Comparison of ENCODE assay signal across 8 cellular contexts in genomic region chr18:44680271-44681038, GRCh38. TPM values are rescaled to one million over a fixed set of nuclear protein-coding genes. Genes with fewer than 3 reads are reported as not detected.
A peak's percentile ranks its signal among the peaks of the same experiment; 100 is the strongest.
DNase-seq lines count a peak whose midpoint lies in the region; ATAC-seq and TF ChIP-seq lines count a peak whose summit lies in the region.

TSS of gene SETBP1 (plus strand) at chr18:44680888. CDS start at chr18:44701347, 20,459 bp downstream.

- no peaks in the 10 kb centered on the region for H3K9me2 ChIP-seq in Loucy (replicated peaks; ENCODE audit: low read depth, low read length)

- peak within 1 kb of the TSS; percentile 92 for H3K9ac ChIP-seq in Loucy (ENCODE audit: low read depth, low read length, poor library complexity, severe bottlenecking)

- CTCF ChIA-PET in activated CD4-positive, alpha-beta T cell treated with anti-CD3 and anti-CD28 coated beads for 36 hours (lab: Charles Lee): interaction anchor here (0.8 to 1.1 kb wide), 2 partner anchors 158 to 205 kb away, joined by 3 read pairs; no protein-coding TSS in a partner anchor

- peak within 1 kb of the TSS; percentile 35 for H3K27ac ChIP-seq in cingulate gyrus (ENCODE audit: low read depth, low read length)

- intact Hi-C loops in activated CD4-positive, alpha-beta T cell treated with anti-CD3 and anti-CD28 coated beads for 36 hours (cut with DNase I, micrococcal nuclease): loop anchor here (1.0 to 10.0 kb wide), 5 partner anchors 44 to 206 kb away; no protein-coding TSS in a partner anchor

- DNase-seq in activated CD4-positive, alpha-beta T cell treated with anti-CD3 and anti-CD28 coated beads for 36 hours: peak; percentile 69
- no peak for DNase-seq in activated CD4-positive, alpha-beta T cell treated with anti-CD3 and anti-CD28 coated beads for 1 hour
- DNase-seq in T-helper 17 cell: peak in 2 of 3 donors; percentile 3 to 11
- DNase-seq in kidney tubule cell (ENCODE audit: low spot score): peak; percentile 75
- peak; percentile 3 to 24 (median 17) for DNase-seq in stimulated activated CD4-positive, alpha-beta T cell treated with anti-CD3 and anti-CD28 coated beads, Interleukin-12 subunit alpha, Interleukin-12 subunit beta, amount 100 ng/mL, for 48 hours (ENCODE audit: low read depth in 2 of 3, low spot score in 1 of 3)

- H3K9me3 ChIP-seq in Loucy (ENCODE audit: insufficient read depth, low read depth, low read length) (no peaks in the 10 kb centered on the region), T-helper 17 cell (ENCODE audit: control insufficient read depth, low read length, poor library complexity, severe bottlenecking) (no peaks in the 10 kb centered on the region)

- H3K27me3 Mint-ChIP-seq in activated CD4-positive, alpha-beta T cell treated with anti-CD3 and anti-CD28 coated beads for 36 hours: peaks cover 36% of the 10 kb centered on the region
- peaks cover 25% of the 10 kb centered on the region for H3K27me3 Mint-ChIP-seq in T-helper 17 cell

- peaks cover 49% of the 10 kb centered on the region for H3K79me2 ChIP-seq in Loucy (ENCODE audit: insufficient read depth, low read length)

- no peaks in the 10 kb centered on the region for H3K36me3 Mint-ChIP-seq in activated CD4-positive, alpha-beta T cell treated with anti-CD3 and anti-CD28 coated beads for 36 hours (ENCODE audit: low read depth)
- no peaks in the 10 kb centered on the region for H3K36me3 Mint-ChIP-seq in T-helper 17 cell (ENCODE audit: low read depth)

- peaks cover 47% of the 10 kb centered on the region for H3K4me1 ChIP-seq in Loucy (ENCODE audit: insufficient read depth, low read length, poor library complexity, severe bottlenecking)

- peak within 1 kb of the TSS; percentile 85 for H3K27ac Mint-ChIP-seq in activated CD4-positive, alpha-beta T cell treated with anti-CD3 and anti-CD28 coated beads for 36 hours
- no peak within 1 kb of the TSS for H3K27ac Mint-ChIP-seq in T-helper 17 cell

- ATAC-seq in activated CD4-positive, alpha-beta T cell treated with anti-CD3 and anti-CD28 coated beads for 36 hours: peak; percentile 14
- ATAC-seq in T-helper 17 cell (peak; percentile 14), HG03520 (IDR thresholded peaks at IDR 0.05; ENCODE audit: unreplicated experiment) (no peak)

- POLR2A ChIA-PET in activated CD4-positive, alpha-beta T cell treated with anti-CD3 and anti-CD28 coated beads for 36 hours (lab: Charles Lee): interaction anchor here (0.7 to 1.1 kb wide), 4 partner anchors 17 to 79 kb away, joined by 3 to 4 read pairs (median 3); no protein-coding TSS in a partner anchor

- H3K4me1 Mint-ChIP-seq in activated CD4-positive, alpha-beta T cell treated with anti-CD3 and anti-CD28 coated beads for 36 hours: peaks cover 7% of the 10 kb centered on the region
- peaks cover 9% of the 10 kb centered on the region for H3K4me1 Mint-ChIP-seq in T-helper 17 cell

- H3K4me3 ChIP-seq in Loucy (ENCODE audit: low read length, poor library complexity, severe bottlenecking): peak within 1 kb of the TSS; percentile 94

- no peaks in the 10 kb centered on the region for H3K36me3 ChIP-seq in Loucy (ENCODE audit: insufficient read depth, low read length)

- peak within 1 kb of the TSS; percentile 91 for H3K4me2 ChIP-seq in Loucy (ENCODE audit: low read depth, low read length, poor library complexity, severe bottlenecking)

- H3K27me3 ChIP-seq in Loucy (ENCODE audit: insufficient read depth, low read length, poor library complexity, severe bottlenecking): no peaks in the 10 kb centered on the region

- no peaks in the 10 kb centered on the region for H3K9me3 Mint-ChIP-seq in activated CD4-positive, alpha-beta T cell treated with anti-CD3 and anti-CD28 coated beads for 36 hours (ENCODE audit: low read depth)

- no peak within 1 kb of the TSS for H3K4me3 Mint-ChIP-seq in activated CD4-positive, alpha-beta T cell treated with anti-CD3 and anti-CD28 coated beads for 36 hours
- no peak within 1 kb of the TSS for H3K4me3 Mint-ChIP-seq in T-helper 17 cell

- H3F3A ChIP-seq in Loucy (ENCODE audit: low read depth): no peaks in the 10 kb centered on the region

- TF ChIP-seq CTCF in Loucy (conservative IDR thresholded peaks at IDR 0.05; ENCODE audit: low read length): no peak

- H2AFZ ChIP-seq in Loucy (ENCODE audit: low read length): peak within 1 kb of the TSS; percentile 74

- H4K20me1 ChIP-seq in Loucy (ENCODE audit: insufficient read depth, low read length, poor library complexity, severe bottlenecking): peaks cover 25% of the 10 kb centered on the region

RNA-seq across cellular contexts. Expression of gene SETBP1, which starts in this region (rescaled TPM):
- 1 to 10 TPM; 6.3 to 6.6 TPM for total RNA-seq in activated CD4-positive, alpha-beta T cell treated with anti-CD3 and anti-CD28 coated beads for 36 hours
- total RNA-seq in T-helper 17 cell: 1 to 10 TPM in 1 of 2 donors, under 1 TPM in 1; 0.83 to 3.6 TPM
